In genomic region chr14:102086972-102087761, GRCh38 we compare ENCODE assay signal across 8 cellular contexts. TPM values are rescaled to one million over a fixed set of nuclear protein-coding genes. Genes with fewer than 3 reads are reported as not detected.
DNase-seq lines count a peak whose midpoint lies in the region; ATAC-seq and TF ChIP-seq lines count a peak whose summit lies in the region.

Gene HSP90AA1, minus strand, starts transcription at chr14:102087044. Its CDS starts 666 bp downstream, at chr14:102086378.

- POLR2A ChIA-PET in PC-3 (lab: Charles Lee; ENCODE audit: unreplicated experiment): no interaction called here

- peaks cover 55% of the 10 kb centered on the region for H3K79me2 ChIP-seq in PC-3 (ENCODE audit: low read length)

- H3K4me3 ChIP-seq in Jurkat, Clone E6-1 (ENCODE audit: low read length): peak within 1 kb of the TSS; percentile 79
- H3K4me3 ChIP-seq in PC-3 (ENCODE audit: low read length) (peak within 1 kb of the TSS; percentile 86), epithelial cell of proximal tubule (ENCODE audit: low read depth, low read length) (peak within 1 kb of the TSS; percentile 83), mucosa of stomach (ENCODE audit: low read length) (peak within 1 kb of the TSS; percentile 80)

- ATAC-seq in GM21576 (IDR thresholded peaks at IDR 0.05; ENCODE audit: unreplicated experiment) (peak; percentile 66), PC-3 (peak; percentile 78)

- 0 out of 2 replicates have a peak, but pooled peaks have one; percentile 16 for TF ChIP-seq CTCF in PC-3 (conservative IDR thresholded peaks at IDR 0.05; ENCODE audit: low read depth, low read length)
- no peak for TF ChIP-seq CTCF in epithelial cell of proximal tubule (conservative IDR thresholded peaks at IDR 0.05; ENCODE audit: low read depth, low read length)

- H3K36me3 ChIP-seq in PC-3 (ENCODE audit: low read depth, low read length) (peaks cover 41% of the 10 kb centered on the region), mucosa of stomach (ENCODE audit: control insufficient read depth, insufficient read depth, low read length) (peaks cover 9% of the 10 kb centered on the region)

- H3F3A ChIP-seq in PC-3 (ENCODE audit: low read length, unreplicated experiment): peaks cover 6% of the 10 kb centered on the region

- H2AFZ ChIP-seq in PC-3 (ENCODE audit: low read length): peak within 1 kb of the TSS; percentile 66

- peaks cover 42% of the 10 kb centered on the region for H4K20me1 ChIP-seq in PC-3 (ENCODE audit: low read length)

- peak within 1 kb of the TSS; percentile 91 for H3K9ac ChIP-seq in PC-3 (ENCODE audit: low read length)
- H3K9ac ChIP-seq in mucosa of stomach (ENCODE audit: low read length): peak within 1 kb of the TSS; percentile 97

- no peaks in the 10 kb centered on the region for H3K27me3 ChIP-seq in PC-3 (ENCODE audit: low read length)
- H3K27me3 ChIP-seq in mucosa of stomach (ENCODE audit: control insufficient read depth, insufficient read depth, low read length): no peaks in the 10 kb centered on the region

- H3K9me2 ChIP-seq in PC-3 (replicated peaks; ENCODE audit: low read length): no peaks in the 10 kb centered on the region

- DNase-seq in DMS153 (lab: John Stamatoyannopoulos, UW) (peak; percentile 69), PC-3 (peak; percentile 96), activated T-cell treated with anti-CD3 and anti-CD28 coated beads for 48 hours (ENCODE audit: low read depth) (peak; percentile 98), epithelial cell of proximal tubule (ENCODE audit: low read depth) (no peak)
- peak; percentile 79 for DNase-seq in Jurkat, Clone E6-1 (ENCODE audit: low read depth, low spot score)
- peak; percentile 99 for DNase-seq in stimulated activated CD8-positive, alpha-beta memory T cell treated with anti-CD3 and anti-CD28 coated beads, Interleukin-4, amount 100 ng/mL, for 48 hours

- peak within 1 kb of the TSS; percentile 94 for H3K4me2 ChIP-seq in PC-3 (ENCODE audit: low read length)

- peak within 1 kb of the TSS; percentile 79 for H3K27ac ChIP-seq in PC-3 (ENCODE audit: low read length)

- H3K9me3 ChIP-seq in PC-3 (ENCODE audit: low read length): no peaks in the 10 kb centered on the region
- H3K9me3 ChIP-seq in mucosa of stomach (ENCODE audit: control insufficient read depth, low read length): no peaks in the 10 kb centered on the region

- no TSS peak for BruUV-seq in PC-3 (replicated peaks; lab: Mats Ljungman, UMichigan)

- CTCF ChIA-PET in PC-3 (lab: Charles Lee): interaction anchor here (0.6 to 0.7 kb wide), 2 partner anchors 25 to 410 kb away, joined by 3 to 11 read pairs; no protein-coding TSS in a partner anchor

- intact Hi-C loops in PC-3 (cut with micrococcal nuclease): loop anchor here (1.0 kb wide), 1 partner anchor 24 kb away; no protein-coding TSS in a partner anchor

- H3K4me1 ChIP-seq in PC-3 (ENCODE audit: insufficient read depth, low read length) (peaks cover 28% of the 10 kb centered on the region), mucosa of stomach (ENCODE audit: control insufficient read depth, insufficient read depth, low read length) (peaks cover 25% of the 10 kb centered on the region)

RNA-seq across cellular contexts. Expression of gene HSP90AA1, which starts in this region (rescaled TPM):
- 1,401 TPM for polyA plus RNA-seq in Jurkat, Clone E6-1 (2012; ENCODE audit: insufficient read depth, insufficient read length)
- total RNA-seq in PC-3 (2014; rRNA removed): 671 and 785 TPM in 2 replicates
- 615 and 1,253 TPM in 2 replicates for total RNA-seq in epithelial cell of proximal tubule
